8 cellular contexts compared by ENCODE assay signal in genomic region chr15:100902436-100903190, GRCh38. TPM values are rescaled to one million over a fixed set of nuclear protein-coding genes. Genes with fewer than 3 reads are reported as not detected.
DNase-seq lines count a peak whose midpoint lies in the region; ATAC-seq, FAIRE-seq and TF ChIP-seq lines count a peak whose summit lies in the region.

No MANE protein-coding gene starts in this region.

- peaks cover 7% of the 10 kb centered on the region for H3K27me3 Mint-ChIP-seq in activated T-helper 1 cell treated with anti-CD3 and anti-CD28 coated beads, Interleukin-12 subunit alpha, Interleukin-12 subunit beta, Interleukin-2, Interleukin-4 antibody, amounts not matched to agents 30 ng/mL and 10 ng/mL and 1 ng/mL, durations not matched to agents 14 hours and 24 hours and 36 hours (ENCODE audit: insufficient read depth)

- H3K4me1 Mint-ChIP-seq in activated T-helper 1 cell treated with anti-CD3 and anti-CD28 coated beads, Interleukin-12 subunit alpha, Interleukin-12 subunit beta, Interleukin-2, Interleukin-4 antibody, amounts not matched to agents 30 ng/mL and 10 ng/mL and 1 ng/mL, durations not matched to agents 14 hours and 24 hours and 36 hours (ENCODE audit: low read depth): no peaks in the 10 kb centered on the region

- H3K27me3 ChIP-seq in rectal smooth muscle tissue (ENCODE audit: control insufficient read depth, insufficient read depth, low read length): no peaks in the 10 kb centered on the region

- H3K36me3 ChIP-seq in rectal smooth muscle tissue (ENCODE audit: control insufficient read depth, insufficient read depth, low read length): no peaks in the 10 kb centered on the region

- no peaks in the 10 kb centered on the region for H3K36me3 Mint-ChIP-seq in activated T-helper 1 cell treated with anti-CD3 and anti-CD28 coated beads, Interleukin-12 subunit alpha, Interleukin-12 subunit beta, Interleukin-2, Interleukin-4 antibody, amounts not matched to agents 30 ng/mL and 10 ng/mL and 1 ng/mL, durations not matched to agents 14 hours and 24 hours and 36 hours (ENCODE audit: low read depth)

- H3K9ac ChIP-seq in rectal smooth muscle tissue (ENCODE audit: low read length): peak overlapping the region; percentile 27

- no peak overlapping the region for H3K4me3 Mint-ChIP-seq in activated T-helper 1 cell treated with anti-CD3 and anti-CD28 coated beads, Interleukin-12 subunit alpha, Interleukin-12 subunit beta, Interleukin-2, Interleukin-4 antibody, amounts not matched to agents 30 ng/mL and 10 ng/mL and 1 ng/mL, durations not matched to agents 14 hours and 24 hours and 36 hours

- H3K9me3 Mint-ChIP-seq in activated T-helper 1 cell treated with anti-CD3 and anti-CD28 coated beads, Interleukin-12 subunit alpha, Interleukin-12 subunit beta, Interleukin-2, Interleukin-4 antibody, amounts not matched to agents 30 ng/mL and 10 ng/mL and 1 ng/mL, durations not matched to agents 14 hours and 24 hours and 36 hours: no peaks in the 10 kb centered on the region

- H3K4me3 ChIP-seq in rectal smooth muscle tissue (ENCODE audit: low read length): no peak overlapping the region

- intact Hi-C loops in activated T-helper 1 cell treated with anti-CD3 and anti-CD28 coated beads, Interleukin-12 subunit alpha, Interleukin-12 subunit beta, Interleukin-2, Interleukin-4 antibody, amounts not matched to agents 30 ng/mL and 10 ng/mL and 1 ng/mL, durations not matched to agents 14 hours and 24 hours and 36 hours (cut with micrococcal nuclease): no loop called here

- H3K4me1 ChIP-seq in rectal smooth muscle tissue (ENCODE audit: control insufficient read depth, insufficient read depth, low read length): peaks cover 17% of the 10 kb centered on the region

- FAIRE-seq in HTR-8/SVneo (lab: Jason Lieb, UNC): no peak

- peak overlapping the region; percentile 90 for H3K27ac ChIP-seq in rectal smooth muscle tissue (ENCODE audit: low read depth, low read length)

- H3K27ac Mint-ChIP-seq in activated T-helper 1 cell treated with anti-CD3 and anti-CD28 coated beads, Interleukin-12 subunit alpha, Interleukin-12 subunit beta, Interleukin-2, Interleukin-4 antibody, amounts not matched to agents 30 ng/mL and 10 ng/mL and 1 ng/mL, durations not matched to agents 14 hours and 24 hours and 36 hours: no peak overlapping the region

- peak; percentile 67 for DNase-seq in glomerular endothelial cell (ENCODE audit: extremely low read depth, low read depth, low spot score)
- DNase-seq in activated T-helper 1 cell treated with anti-CD3 and anti-CD28 coated beads, Interleukin-12 subunit alpha, Interleukin-12 subunit beta, Interleukin-2, Interleukin-4 antibody, amounts not matched to agents 30 ng/mL and 10 ng/mL and 1 ng/mL, durations not matched to agents 14 hours and 24 hours and 36 hours (ENCODE audit: low spot score): no peak
- DNase-seq in NCI-H345 treated with DMSO at 0.1 percent for 48 hours (lab: John Stamatoyannopoulos, UW; ENCODE audit: unreplicated experiment): no peak
- DNase-seq in putamen (ENCODE audit: low spot score): no peak
- no peak for DNase-seq in HTR-8/SVneo (ENCODE audit: insufficient read length, low spot score)

- ATAC-seq in GM21529 (IDR thresholded peaks at IDR 0.05; ENCODE audit: unreplicated experiment) (peak; percentile 76), SK-N-SH treated with all-trans-retinoic acid at 6 μM for 48 hours (peak; percentile 98)

TF ChIP-seq in SK-N-SH treated with all-trans-retinoic acid at 6 μM for 48 hours, 23 proteins besides CTCF, POLR2A, EP300 and RAD21 (continues in another document):
- TF ChIP-seq ZNF565 (CRISPR knock-in tag; conservative IDR thresholded peaks at IDR 0.05; ENCODE audit: low read depth): 0 out of 2 replicates have a peak, but pooled peaks have one; percentile 33
- TF ChIP-seq ZNF70 (CRISPR knock-in tag; IDR thresholded peaks at IDR 0.05): no peak
- TF ChIP-seq PPARA (CRISPR knock-in tag; IDR thresholded peaks at IDR 0.05; ENCODE audit: borderline replicate concordance): no peak
- TF ChIP-seq ESRRG (CRISPR knock-in tag; IDR thresholded peaks at IDR 0.05): no peak
- peak; percentile 51; the same call in 1 of the 2 replicates for TF ChIP-seq ZFP3 (CRISPR knock-in tag; IDR thresholded peaks at IDR 0.05)
- TF ChIP-seq OSR1 (CRISPR knock-in tag; IDR thresholded peaks at IDR 0.05): no peak
- no peak for TF ChIP-seq BACH2 (CRISPR knock-in tag; IDR thresholded peaks at IDR 0.05; ENCODE audit: borderline replicate concordance)
- TF ChIP-seq PATZ1 (CRISPR knock-in tag; IDR thresholded peaks at IDR 0.05; ENCODE audit: borderline replicate concordance): peak; percentile 75; the same call in 1 of the 2 replicates
- TF ChIP-seq ZFP30 (CRISPR knock-in tag; IDR thresholded peaks at IDR 0.05): no peak
- no peak for TF ChIP-seq SNAI2 (CRISPR knock-in tag; IDR thresholded peaks at IDR 0.05)
- TF ChIP-seq TSHZ2 (CRISPR knock-in tag; IDR thresholded peaks at IDR 0.05): no peak; the same call in 1 of the 2 replicates
- peak; percentile 31; the same call in 1 of the 2 replicates for TF ChIP-seq ISL1 (CRISPR knock-in tag; IDR thresholded peaks at IDR 0.05)
- no peak for TF ChIP-seq ARNTL (CRISPR knock-in tag; IDR thresholded peaks at IDR 0.05; ENCODE audit: borderline replicate concordance, low read depth)
- no peak for TF ChIP-seq ZNF8 (CRISPR knock-in tag; IDR thresholded peaks at IDR 0.05)
- TF ChIP-seq GLIS3 (CRISPR knock-in tag; IDR thresholded peaks at IDR 0.05): no peak
- no peak for TF ChIP-seq POU6F1 (CRISPR knock-in tag; IDR thresholded peaks at IDR 0.05; ENCODE audit: borderline replicate concordance, low read depth)
- TF ChIP-seq CSDC2 (CRISPR knock-in tag; IDR thresholded peaks at IDR 0.05): no peak

RNA-seq across cellular contexts. Expression of gene LRRK1, which starts 16.5 kb away (rescaled TPM):
- total RNA-seq in glomerular endothelial cell: 11.2 and 14.7 TPM in 2 replicates
- total RNA-seq in activated T-helper 1 cell treated with anti-CD3 and anti-CD28 coated beads, Interleukin-12 subunit alpha, Interleukin-12 subunit beta, Interleukin-2, Interleukin-4 antibody, amounts not matched to agents 30 ng/mL and 10 ng/mL and 1 ng/mL, durations not matched to agents 14 hours and 24 hours and 36 hours: 1.9 and 2.0 TPM in 2 replicates

RNA-seq across cellular contexts. Expression of gene ALDH1A3, which starts 23.0 kb away (rescaled TPM):
- 19.6 and 27.1 TPM in 2 replicates for total RNA-seq in glomerular endothelial cell
- not detected in 2 replicates for total RNA-seq in activated T-helper 1 cell treated with anti-CD3 and anti-CD28 coated beads, Interleukin-12 subunit alpha, Interleukin-12 subunit beta, Interleukin-2, Interleukin-4 antibody, amounts not matched to agents 30 ng/mL and 10 ng/mL and 1 ng/mL, durations not matched to agents 14 hours and 24 hours and 36 hours

Comparison
In these comparisons a context has a peak if more than half of its experiments do, and no peak if none do; other contexts are left out.
1. RNA of gene ALDH1A3, which starts 23.0 kb away (total RNA-seq): 19.6 to 27.1 TPM in glomerular endothelial cell; not detected in activated T-helper 1 cell treated with anti-CD3 and anti-CD28 coated beads, Interleukin-12 subunit alpha, Interleukin-12 subunit beta, Interleukin-2, Interleukin-4 antibody, amounts not matched to agents 30 ng/mL and 10 ng/mL and 1 ng/mL, durations not matched to agents 14 hours and 24 hours and 36 hours; every median in the first group is over 10 times any median in the second.